In genomic region chr4:74110670-74111069, GRCh38 we compare ENCODE assay signal across 29 cellular contexts. TPM values are rescaled to one million over a fixed set of nuclear protein-coding genes. Genes with fewer than 3 reads are reported as not detected.
DNase-seq lines count a peak whose midpoint lies in the region; ATAC-seq and TF ChIP-seq lines count a peak whose summit lies in the region.
"Had no signal": no experiment of that assay in that cellular context is flagged by ENCODE, and none has a peak within 500 bp of the region (broad histone marks: within the 10 kb centered on the region; RNA-seq: fewer than 3 reads in every experiment).

No MANE protein-coding gene starts in this region.

- peak overlapping the region; percentile 33 for H3K4me3 Mint-ChIP-seq in HFFc6
- H3K4me3 Mint-ChIP-seq: activated CD4-positive, alpha-beta T cell treated with anti-CD3 and anti-CD28 coated beads, Interleukin-2, amount 10 ng/mL, durations not matched to agents 7 days and 5 days; activated T-helper 1 cell treated with anti-CD3 and anti-CD28 coated beads, Interleukin-12 subunit alpha, Interleukin-12 subunit beta, Interleukin-2, Interleukin-4 antibody, amounts not matched to agents 30 ng/mL and 10 ng/mL and 1 ng/mL, durations not matched to agents 14 hours and 24 hours and 36 hours; CD8-positive, alpha-beta memory T cell; H9; stimulated activated naive B cell treated with anti-CD40 and anti-IgM and Interleukin-4, amounts not matched to agents 10 μg/mL and 1 μg/mL and 100 μg/mL, for 72 hours; T-cell had no signal

- H3K27me3 ChIP-seq in adipocyte (replicated peaks; ENCODE audit: control insufficient read depth, insufficient read depth, low read length): no peaks in the 10 kb centered on the region
- no peaks in the 10 kb centered on the region for H3K27me3 ChIP-seq in foreskin keratinocyte
- no peaks in the 10 kb centered on the region for H3K27me3 ChIP-seq in gastrocnemius medialis
- no peaks in the 10 kb centered on the region for H3K27me3 ChIP-seq in WERI-Rb-1 (ENCODE audit: insufficient read depth, low read depth, severe bottlenecking)

- H3K27ac Mint-ChIP-seq in HFFc6: peak overlapping the region; percentile 100
- no peak overlapping the region for H3K27ac Mint-ChIP-seq in activated naive CD4-positive, alpha-beta T cell treated with anti-CD3 and anti-CD28 coated beads, Interleukin-2, amount 50 U/mL, for 72 hours
- H3K27ac Mint-ChIP-seq: activated CD4-positive, alpha-beta T cell treated with anti-CD3 and anti-CD28 coated beads, Interleukin-2, amount 10 ng/mL, durations not matched to agents 7 days and 5 days; activated T-helper 1 cell treated with anti-CD3 and anti-CD28 coated beads, Interleukin-12 subunit alpha, Interleukin-12 subunit beta, Interleukin-2, Interleukin-4 antibody, amounts not matched to agents 30 ng/mL and 10 ng/mL and 1 ng/mL, durations not matched to agents 14 hours and 24 hours and 36 hours; CD8-positive, alpha-beta memory T cell; H9; stimulated activated naive B cell treated with anti-CD40 and anti-IgM and Interleukin-4, amounts not matched to agents 10 μg/mL and 1 μg/mL and 100 μg/mL, for 72 hours; T-cell had no signal

- H3K36me3 Mint-ChIP-seq in HFFc6 (ENCODE audit: low read depth): no peaks in the 10 kb centered on the region
- no peaks in the 10 kb centered on the region for H3K36me3 Mint-ChIP-seq in activated naive CD4-positive, alpha-beta T cell treated with anti-CD3 and anti-CD28 coated beads, Interleukin-2, amount 50 U/mL, for 72 hours
- H3K36me3 Mint-ChIP-seq: CD8-positive, alpha-beta memory T cell; stimulated activated naive B cell treated with anti-CD40 and anti-IgM and Interleukin-4, amounts not matched to agents 10 μg/mL and 1 μg/mL and 100 μg/mL, for 72 hours; T-cell had no signal

- DNase-seq in HFFc6 (no peak), adipocyte (ENCODE audit: low read depth) (no peak), foreskin keratinocyte (peak in 1 of 2 donors; percentile 19), gastrocnemius medialis (no peak), erythroblast (lab: John Stamatoyannopoulos, UW) (no peak), SKM-1 treated with dmso at 0.1 percent for 144 hours (lab: John Stamatoyannopoulos, UW; ENCODE audit: unreplicated experiment) (no peak), WERI-Rb-1 (no peak)
- DNase-seq in activated naive CD4-positive, alpha-beta T cell treated with anti-CD3 and anti-CD28 coated beads, Interleukin-2, amount 50 U/mL, for 72 hours (ENCODE audit: low spot score in 2 of 2): no peak
- DNase-seq: activated CD4-positive, alpha-beta T cell treated with anti-CD3 and anti-CD28 coated beads, Interleukin-2, amount 10 ng/mL, durations not matched to agents 7 days and 5 days; activated naive CD4-positive, alpha-beta T cell treated with anti-CD3 and anti-CD28 coated beads, Interleukin-2, amount 50 U/mL, for 16 hours; aorta; CD8-positive, alpha-beta memory T cell; DMS53; effector CD4-positive, alpha-beta T cell; GF-D8; H9; left colon; MM.1S; mucosa of descending colon; NCI-H1436; NCI-H510A treated with DMSO at 0.1 percent for 48 hours; posterior cingulate gyrus; small intestine; stimulated activated CD4-positive, alpha-beta T cell treated with anti-CD3 and anti-CD28 coated beads, Interleukin-2, amount 100 ng/mL, for 48 hours; stimulated activated naive B cell treated with anti-CD40 and anti-IgM and Interleukin-4, amounts not matched to agents 10 μg/mL and 1 μg/mL and 100 μg/mL, for 72 hours; T-cell had no signal

- intact Hi-C loops in gastrocnemius medialis (cut with DNase I; ENCODE audit: low total_unique reads): no loop called here

- no peaks in the 10 kb centered on the region for H3K9me3 Mint-ChIP-seq in HFFc6
- no peaks in the 10 kb centered on the region for H3K9me3 Mint-ChIP-seq in activated naive CD4-positive, alpha-beta T cell treated with anti-CD3 and anti-CD28 coated beads, Interleukin-2, amount 50 U/mL, for 72 hours
- H3K9me3 Mint-ChIP-seq: activated CD4-positive, alpha-beta T cell treated with anti-CD3 and anti-CD28 coated beads, Interleukin-2, amount 10 ng/mL, durations not matched to agents 7 days and 5 days; activated T-helper 1 cell treated with anti-CD3 and anti-CD28 coated beads, Interleukin-12 subunit alpha, Interleukin-12 subunit beta, Interleukin-2, Interleukin-4 antibody, amounts not matched to agents 30 ng/mL and 10 ng/mL and 1 ng/mL, durations not matched to agents 14 hours and 24 hours and 36 hours; CD8-positive, alpha-beta memory T cell; H9; stimulated activated naive B cell treated with anti-CD40 and anti-IgM and Interleukin-4, amounts not matched to agents 10 μg/mL and 1 μg/mL and 100 μg/mL, for 72 hours; T-cell had no signal

- in situ Hi-C loops in gastrocnemius medialis (cut with MboI; ENCODE audit: low sequenced_read_pairs in 4 of 4): no loop called here

- H3K27ac ChIP-seq in foreskin keratinocyte: peak overlapping the region; percentile 85
- peak overlapping the region; percentile 65 to 75 (median 72) for H3K27ac ChIP-seq in gastrocnemius medialis
- H3K27ac ChIP-seq in WERI-Rb-1: no peak overlapping the region

- H3K4me1 Mint-ChIP-seq in HFFc6 (ENCODE audit: low read depth): peaks cover 78% of the 10 kb centered on the region
- H3K4me1 Mint-ChIP-seq: activated CD4-positive, alpha-beta T cell treated with anti-CD3 and anti-CD28 coated beads, Interleukin-2, amount 10 ng/mL, durations not matched to agents 7 days and 5 days; CD8-positive, alpha-beta memory T cell; stimulated activated naive B cell treated with anti-CD40 and anti-IgM and Interleukin-4, amounts not matched to agents 10 μg/mL and 1 μg/mL and 100 μg/mL, for 72 hours; T-cell had no signal

- H3K9ac ChIP-seq in adipocyte (ENCODE audit: low read length): peak overlapping the region; percentile 53

- H3K27me3 Mint-ChIP-seq in HFFc6 (ENCODE audit: insufficient read depth): no peaks in the 10 kb centered on the region

- no peak for TF ChIP-seq CTCF in HFFc6 (IDR thresholded peaks at IDR 0.05)
- TF ChIP-seq CTCF in foreskin keratinocyte (conservative IDR thresholded peaks at IDR 0.05): no peak
- TF ChIP-seq CTCF in gastrocnemius medialis (IDR thresholded peaks at IDR 0.05 in 4 of 5, conservative IDR thresholded peaks at IDR 0.05 in 1 of 5): no peak
- TF ChIP-seq CTCF in WERI-Rb-1 (IDR thresholded peaks at IDR 0.05; ENCODE audit: low read depth, low read length): no peak

- H3K36me3 ChIP-seq in adipocyte (ENCODE audit: control insufficient read depth, insufficient read depth, low read length, severe bottlenecking) (no peaks in the 10 kb centered on the region), gastrocnemius medialis (no peaks in the 10 kb centered on the region), WERI-Rb-1 (no peaks in the 10 kb centered on the region)

- TF ChIP-seq POLR2A in gastrocnemius medialis (IDR thresholded peaks at IDR 0.05) (no peak), erythroblast (IDR thresholded peaks at IDR 0.05; ENCODE audit: low read length) (no peak)

- H3K9me3 ChIP-seq in adipocyte (ENCODE audit: control insufficient read depth, low read length): no peaks in the 10 kb centered on the region
- H3K9me3 ChIP-seq in gastrocnemius medialis: no peaks in the 10 kb centered on the region
- no peaks in the 10 kb centered on the region for H3K9me3 ChIP-seq in WERI-Rb-1 (ENCODE audit: severe bottlenecking)
- H3K9me3 ChIP-seq: mucosa of descending colon had no signal

- H3K4me3 ChIP-seq in adipocyte (ENCODE audit: low read length): peak overlapping the region; percentile 34
- H3K4me3 ChIP-seq in gastrocnemius medialis: no peak overlapping the region
- no peak overlapping the region for H3K4me3 ChIP-seq in WERI-Rb-1 (ENCODE audit: low read depth, low read length)
- H3K4me3 ChIP-seq: mucosa of descending colon had no signal

- ATAC-seq in foreskin keratinocyte (no peak), gastrocnemius medialis (no peak)
- no peak for ATAC-seq in activated naive CD4-positive, alpha-beta T cell treated with anti-CD3 and anti-CD28 coated beads, Interleukin-2, amount 50 U/mL, for 72 hours
- ATAC-seq: esophagus mucosa; left colon; mucosa of descending colon; stimulated activated naive B cell treated with anti-CD40 and anti-IgM and Interleukin-4, amounts not matched to agents 10 μg/mL and 1 μg/mL and 100 μg/mL, for 72 hours; T-cell had no signal

- H3K4me1 ChIP-seq in adipocyte (ENCODE audit: control insufficient read depth, insufficient read depth, low read length) (peaks cover 58% of the 10 kb centered on the region), foreskin keratinocyte (peaks cover 70% of the 10 kb centered on the region), gastrocnemius medialis (peaks cover 9 to 27% of the 10 kb centered on the region in 2 donors)

RNA-seq across cellular contexts. Expression of gene CXCL2, which starts 11.7 kb away (rescaled TPM):
- 1 to 10 TPM; 1.1 to 3.2 (median 1.9) TPM for total RNA-seq in HFFc6 (2021; fragmentation: NEBNext Ultra II Directional; extraction: Animal tissue kit (Norgen Biotek cat#: 25700))
- total RNA-seq in foreskin keratinocyte (1.5 and 4.0 TPM in 2 replicates), gastrocnemius medialis (10 to 100 TPM; 22.2 to 46.8 (median 30.5) TPM)
- 1.5 and 4.0 TPM in 2 replicates for polyA plus RNA-seq in foreskin keratinocyte
- not detected for total RNA-seq in activated naive CD4-positive, alpha-beta T cell treated with anti-CD3 and anti-CD28 coated beads, Interleukin-2, amount 50 U/mL, for 72 hours
- total RNA-seq: activated T-helper 1 cell treated with anti-CD3 and anti-CD28 coated beads, Interleukin-12 subunit alpha, Interleukin-12 subunit beta, Interleukin-2, Interleukin-4 antibody, amounts not matched to agents 30 ng/mL and 10 ng/mL and 1 ng/mL, durations not matched to agents 14 hours and 24 hours and 36 hours had no signal
- polyA plus RNA-seq: CD8-positive, alpha-beta memory T cell; neural cell had no signal

RNA-seq across cellular contexts. Expression of gene MTHFD2L, which starts 47.2 kb away (rescaled TPM):
- total RNA-seq in HFFc6 (2021; fragmentation: NEBNext Ultra II Directional; extraction: Animal tissue kit (Norgen Biotek cat#: 25700)): 1 to 10 TPM; 5.2 to 9.0 (median 8.1) TPM
- total RNA-seq in foreskin keratinocyte (6.1 and 15.4 TPM in 2 replicates), gastrocnemius medialis (10 to 100 TPM in 1 of 4 donors, 1 to 10 TPM in 3; 7.0 to 11.0 (median 7.8) TPM)
- polyA plus RNA-seq in foreskin keratinocyte: 3.5 and 10.8 TPM in 2 replicates
- total RNA-seq in activated naive CD4-positive, alpha-beta T cell treated with anti-CD3 and anti-CD28 coated beads, Interleukin-2, amount 50 U/mL, for 72 hours: 1 to 10 TPM; 7.3 to 7.6 TPM
